8 cellular contexts compared by ENCODE assay signal in genomic region chr2:190535119-190535439, GRCh38. TPM values are rescaled to one million over a fixed set of nuclear protein-coding genes. Genes with fewer than 3 reads are reported as not detected.
A peak's percentile ranks its signal among the peaks of the same experiment; 100 is the strongest.
DNase-seq lines count a peak whose midpoint lies in the region; ATAC-seq and TF ChIP-seq lines count a peak whose summit lies in the region.

No MANE protein-coding gene starts in this region.

- H3K27me3 ChIP-seq in BJ (ENCODE audit: control insufficient read depth, insufficient read depth, low read length) (no peaks in the 10 kb centered on the region), HL-60 (ENCODE audit: insufficient read depth, poor library complexity, severe bottlenecking) (no peaks in the 10 kb centered on the region)
- H3K27me3 ChIP-seq in naive thymus-derived CD4-positive, alpha-beta T cell (ENCODE audit: control insufficient read depth in 2 of 2, insufficient read depth in 2 of 2, low read length in 2 of 2), result no peaks in the 10 kb centered on the region

- peaks cover 6 to 37% (median 17%) of the 10 kb centered on the region in 11 donors for H3K9me3 Mint-ChIP-seq in naive thymus-derived CD4-positive, alpha-beta T cell

- peaks cover 17 to 57% (median 54%) of the 10 kb centered on the region in 7 donors for H3K4me1 Mint-ChIP-seq in naive thymus-derived CD4-positive, alpha-beta T cell

- H3K27me3 Mint-ChIP-seq in naive thymus-derived CD4-positive, alpha-beta T cell, result no peaks in the 10 kb centered on the region

- peaks cover 0 to 41% (median 14%) of the 10 kb centered on the region in 5 donors for H3K36me3 Mint-ChIP-seq in naive thymus-derived CD4-positive, alpha-beta T cell

- TF ChIP-seq CTCF in BJ (IDR thresholded peaks at IDR 0.05; ENCODE audit: insufficient read depth, low read depth, low read length) (no peak), HL-60 (IDR thresholded peaks at IDR 0.05; ENCODE audit: insufficient read depth, low read length) (no peak)

- peak overlapping the region; percentile 86 for H3K27ac ChIP-seq in HL-60 (replicated peaks)
- H3K27ac ChIP-seq in naive thymus-derived CD4-positive, alpha-beta T cell (ENCODE audit: low read depth, low read length), result peak overlapping the region; percentile 96

- H3K36me3 ChIP-seq in BJ (ENCODE audit: control insufficient read depth, insufficient read depth, low read length), result no peaks in the 10 kb centered on the region
- H3K36me3 ChIP-seq in naive thymus-derived CD4-positive, alpha-beta T cell (ENCODE audit: control insufficient read depth in 2 of 3, insufficient read depth in 3 of 3, low read length in 3 of 3), result peaks cover 0 to 2% (median 0%) of the 10 kb centered on the region in 3 experiments

- no peak for ATAC-seq in naive thymus-derived CD4-positive, alpha-beta T cell
- no peak for ATAC-seq in GM18867 (IDR thresholded peaks at IDR 0.05; ENCODE audit: unreplicated experiment)

- intact Hi-C loops in naive thymus-derived CD4-positive, alpha-beta T cell (cut with micrococcal nuclease), result loop anchor here (2.0 to 10.0 kb wide), 5 partner anchors 146 to 1080 kb away; partner anchors contain the start of genes ANKAR (in 1 of the 2), ORMDL1 (in 1 of the 2), PMS1 (in 1 of the 2) and STAT4 (in 1 of the 2)

- peaks cover 20 to 35% of the 10 kb centered on the region in 2 donors for H3K4me1 ChIP-seq in naive thymus-derived CD4-positive, alpha-beta T cell (ENCODE audit: control insufficient read depth in 2 of 2, insufficient read depth in 2 of 2, low read length in 2 of 2)

- CTCF ChIA-PET in BJ (lab: Yijun Ruan, JAX), result no interaction called here
- CTCF ChIA-PET in naive thymus-derived CD4-positive, alpha-beta T cell (lab: Charles Lee), result no interaction called here

- H3K27ac Mint-ChIP-seq in naive thymus-derived CD4-positive, alpha-beta T cell, result peak overlapping the region; percentile 94 to 100 (median 96)

- H3K4me3 Mint-ChIP-seq in naive thymus-derived CD4-positive, alpha-beta T cell, result peak overlapping the region; percentile 88 to 99 (median 93)

- DNase-seq in BJ (ENCODE audit: low read depth) (no peak), HL-60 (ENCODE audit: low read depth in 1 of 2, low spot score in 1 of 2) (no peak), cerebellar cortex (ENCODE audit: low spot score) (peak; percentile 50), C1 segment of cervical spinal cord (lab: John Stamatoyannopoulos, UW) (no peak), GDM1 (lab: John Stamatoyannopoulos, UW) (no peak), NCI-H526 treated with DMSO at 0.1 percent for 48 hours (lab: John Stamatoyannopoulos, UW) (no peak)
- DNase-seq in naive thymus-derived CD4-positive, alpha-beta T cell, result no peak

- POLR2A ChIA-PET in BJ (lab: Charles Lee), result no interaction called here
- POLR2A ChIA-PET in naive thymus-derived CD4-positive, alpha-beta T cell (lab: Charles Lee), result interaction anchor here (0.5 to 3.5 kb wide), 13 partner anchors 9 to 443 kb away, joined by 3 to 50 read pairs (median 7); partner anchors contain the start of gene MFSD6

- H3K9me3 ChIP-seq in naive thymus-derived CD4-positive, alpha-beta T cell (ENCODE audit: control insufficient read depth in 2 of 3, low read length in 3 of 3), result peaks cover 0 to 5% (median under 1%) of the 10 kb centered on the region in 3 experiments

- peak overlapping the region; percentile 61 for H3K4me3 ChIP-seq in BJ (ENCODE audit: low read depth, low read length)
- peak overlapping the region; percentile 71 for H3K4me3 ChIP-seq in HL-60 (replicated peaks; ENCODE audit: insufficient read depth, low read length)
- peak overlapping the region; percentile 73 for H3K4me3 ChIP-seq in naive thymus-derived CD4-positive, alpha-beta T cell (ENCODE audit: low read length)

RNA-seq across cellular contexts. Expression of gene NEMP2, which starts 0.6 kb away (rescaled TPM):
- polyA plus RNA-seq in BJ (2011; rRNA removed), result 2.1 and 5.8 TPM in 2 replicates
- 7.1 and 8.2 TPM in 2 replicates for polyA minus RNA-seq in BJ (2011; rRNA and poly(A)+ RNA removed)
- 10 to 100 TPM; 11.1 to 30.8 (median 18.4) TPM for total RNA-seq in naive thymus-derived CD4-positive, alpha-beta T cell
- 10 to 100 TPM; 10.0 to 13.4 TPM for polyA plus RNA-seq in naive thymus-derived CD4-positive, alpha-beta T cell
